ENCODE assay signal across 8 cellular contexts in genomic region chr11:44568706-44569473, GRCh38.
A peak's percentile ranks its signal among the peaks of the same experiment; 100 is the strongest.
DNase-seq lines count a peak whose midpoint lies in the region; ATAC-seq lines count a peak whose summit lies in the region.

No MANE protein-coding gene starts in this region.

- H3K27ac Mint-ChIP-seq in memory B cell, result peak overlapping the region; percentile 89

- H3K9me3 Mint-ChIP-seq in memory B cell, result no peaks in the 10 kb centered on the region

- H3K4me3 Mint-ChIP-seq in memory B cell, result peak overlapping the region; percentile 93

- DNase-seq in CD1c-positive myeloid dendritic cell (ENCODE audit: extremely low spot score) (peak; percentile 93), HS-5 (ENCODE audit: low read depth) (peak; percentile 73), caudate nucleus (lab: John Stamatoyannopoulos, UW) (peak in 24 of 61 donors; percentile 13 to 61 (median 36)), memory B cell (ENCODE audit: low spot score in 2 of 2) (peak; percentile 49 to 62), D341Med (ENCODE audit: low spot score) (no peak)
- DNase-seq in activated CD4-positive, CD25-positive, alpha-beta regulatory T cell treated with anti-CD3 and anti-CD28 coated beads, Interleukin-2, amount 50 U/mL, for 72 hours, result peak; percentile 81
- peak; percentile 66 to 78 for DNase-seq in stimulated activated CD8-positive, alpha-beta memory T cell treated with anti-CD3 and anti-CD28 coated beads, Interleukin-4, amount 100 ng/mL, for 1 hour (ENCODE audit: low read depth in 2 of 2, low spot score in 1 of 2)

- no peaks in the 10 kb centered on the region for H3K27me3 Mint-ChIP-seq in memory B cell

- H3K4me1 Mint-ChIP-seq in memory B cell, result peaks cover 56% of the 10 kb centered on the region

- peak overlapping the region; percentile 24 for H3K27ac ChIP-seq in caudate nucleus (ENCODE audit: low read depth, low read length)

- H3K36me3 Mint-ChIP-seq in memory B cell, result peaks cover 21% of the 10 kb centered on the region

- peak; percentile 34 for ATAC-seq in GM21367 (IDR thresholded peaks at IDR 0.05; ENCODE audit: unreplicated experiment)
- ATAC-seq in memory B cell (ENCODE audit: low read depth), result peak; percentile 45
